1 cellular context compared by ENCODE assay signal in the genomic region with DNA sequence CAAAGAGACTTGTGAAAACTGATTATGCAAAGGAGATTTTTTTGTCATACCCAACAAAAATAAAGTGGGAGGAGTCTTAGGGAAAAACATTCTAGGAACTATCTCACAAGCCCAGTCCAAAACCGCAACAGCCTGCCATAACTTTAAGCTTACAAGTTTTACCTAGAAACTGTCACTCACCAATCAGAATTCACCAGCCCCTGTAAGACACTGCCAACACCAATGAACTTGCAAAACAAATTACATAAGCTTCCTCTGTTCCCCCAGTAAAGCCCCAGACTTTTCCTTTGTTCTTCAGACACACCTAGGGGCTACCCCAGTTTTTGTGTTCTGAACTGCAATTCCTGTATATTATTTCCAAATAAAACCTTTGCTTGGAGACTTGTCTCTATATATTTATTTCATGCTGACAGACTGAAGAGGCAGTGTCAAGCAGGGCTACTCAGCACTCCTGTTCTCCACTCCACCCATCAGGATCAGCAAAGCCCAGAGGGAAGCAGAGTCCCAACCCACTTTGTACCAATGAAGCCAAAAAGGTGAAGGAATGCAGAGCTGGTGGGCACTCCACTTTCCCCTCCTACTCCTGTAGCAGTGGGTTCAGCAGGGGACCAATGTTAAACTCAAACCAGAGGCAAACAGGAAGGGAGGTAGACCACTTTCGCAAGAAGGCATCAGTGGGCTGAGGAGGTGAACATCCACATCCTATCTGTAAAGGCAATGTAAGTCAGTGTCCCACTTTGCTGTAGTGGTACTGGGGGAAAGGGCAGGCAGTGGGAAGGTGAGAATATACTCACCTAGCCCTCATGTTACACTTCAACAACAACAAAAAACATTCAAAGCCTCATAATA.
TF ChIP-seq lines count a peak whose summit lies in the region.

No MANE protein-coding gene starts in this region.

TF ChIP-seq in WTC11, 78 proteins besides CTCF, POLR2A, EP300 and RAD21 (continued from another document):
- TF ChIP-seq FOXJ3 (CRISPR knock-in tag; IDR thresholded peaks at IDR 0.05; ENCODE audit: borderline replicate concordance) = no peak
- TF ChIP-seq, protein P1, sequence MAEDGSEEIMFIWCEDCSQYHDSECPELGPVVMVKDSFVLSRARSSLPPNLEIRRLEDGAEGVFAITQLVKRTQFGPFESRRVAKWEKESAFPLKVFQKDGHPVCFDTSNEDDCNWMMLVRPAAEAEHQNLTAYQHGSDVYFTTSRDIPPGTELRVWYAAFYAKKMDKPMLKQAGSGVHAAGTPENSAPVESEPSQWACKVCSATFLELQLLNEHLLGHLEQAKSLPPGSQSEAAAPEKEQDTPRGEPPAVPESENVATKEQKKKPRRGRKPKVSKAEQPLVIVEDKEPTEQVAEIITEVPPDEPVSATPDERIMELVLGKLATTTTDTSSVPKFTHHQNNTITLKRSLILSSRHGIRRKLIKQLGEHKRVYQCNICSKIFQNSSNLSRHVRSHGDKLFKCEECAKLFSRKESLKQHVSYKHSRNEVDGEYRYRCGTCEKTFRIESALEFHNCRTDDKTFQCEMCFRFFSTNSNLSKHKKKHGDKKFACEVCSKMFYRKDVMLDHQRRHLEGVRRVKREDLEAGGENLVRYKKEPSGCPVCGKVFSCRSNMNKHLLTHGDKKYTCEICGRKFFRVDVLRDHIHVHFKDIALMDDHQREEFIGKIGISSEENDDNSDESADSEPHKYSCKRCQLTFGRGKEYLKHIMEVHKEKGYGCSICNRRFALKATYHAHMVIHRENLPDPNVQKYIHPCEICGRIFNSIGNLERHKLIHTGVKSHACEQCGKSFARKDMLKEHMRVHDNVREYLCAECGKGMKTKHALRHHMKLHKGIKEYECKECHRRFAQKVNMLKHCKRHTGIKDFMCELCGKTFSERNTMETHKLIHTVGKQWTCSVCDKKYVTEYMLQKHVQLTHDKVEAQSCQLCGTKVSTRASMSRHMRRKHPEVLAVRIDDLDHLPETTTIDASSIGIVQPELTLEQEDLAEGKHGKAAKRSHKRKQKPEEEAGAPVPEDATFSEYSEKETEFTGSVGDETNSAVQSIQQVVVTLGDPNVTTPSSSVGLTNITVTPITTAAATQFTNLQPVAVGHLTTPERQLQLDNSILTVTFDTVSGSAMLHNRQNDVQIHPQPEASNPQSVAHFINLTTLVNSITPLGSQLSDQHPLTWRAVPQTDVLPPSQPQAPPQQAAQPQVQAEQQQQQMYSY (CRISPR knock-in tag; IDR thresholded peaks at IDR 0.05) = no peak
- TF ChIP-seq, protein P2, sequence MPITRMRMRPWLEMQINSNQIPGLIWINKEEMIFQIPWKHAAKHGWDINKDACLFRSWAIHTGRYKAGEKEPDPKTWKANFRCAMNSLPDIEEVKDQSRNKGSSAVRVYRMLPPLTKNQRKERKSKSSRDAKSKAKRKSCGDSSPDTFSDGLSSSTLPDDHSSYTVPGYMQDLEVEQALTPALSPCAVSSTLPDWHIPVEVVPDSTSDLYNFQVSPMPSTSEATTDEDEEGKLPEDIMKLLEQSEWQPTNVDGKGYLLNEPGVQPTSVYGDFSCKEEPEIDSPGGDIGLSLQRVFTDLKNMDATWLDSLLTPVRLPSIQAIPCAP (CRISPR knock-in tag; IDR thresholded peaks at IDR 0.05) = no peak
- no peak for TF ChIP-seq MXD4 (CRISPR knock-in tag; IDR thresholded peaks at IDR 0.05; ENCODE audit: borderline replicate concordance)
- TF ChIP-seq, protein P3, sequence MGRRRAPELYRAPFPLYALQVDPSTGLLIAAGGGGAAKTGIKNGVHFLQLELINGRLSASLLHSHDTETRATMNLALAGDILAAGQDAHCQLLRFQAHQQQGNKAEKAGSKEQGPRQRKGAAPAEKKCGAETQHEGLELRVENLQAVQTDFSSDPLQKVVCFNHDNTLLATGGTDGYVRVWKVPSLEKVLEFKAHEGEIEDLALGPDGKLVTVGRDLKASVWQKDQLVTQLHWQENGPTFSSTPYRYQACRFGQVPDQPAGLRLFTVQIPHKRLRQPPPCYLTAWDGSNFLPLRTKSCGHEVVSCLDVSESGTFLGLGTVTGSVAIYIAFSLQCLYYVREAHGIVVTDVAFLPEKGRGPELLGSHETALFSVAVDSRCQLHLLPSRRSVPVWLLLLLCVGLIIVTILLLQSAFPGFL (CRISPR knock-in tag; IDR thresholded peaks at IDR 0.05; ENCODE audit: borderline replicate concordance) = no peak
